ENCODE assay signal across 27 cellular contexts in genomic region chr15:54594115-54594514, GRCh38.
DNase-seq lines count a peak whose midpoint lies in the region; ATAC-seq and TF ChIP-seq lines count a peak whose summit lies in the region.
"Had no signal": no experiment of that assay in that cellular context is flagged by ENCODE, and none has a peak within 500 bp of the region (broad histone marks: within the 10 kb centered on the region; RNA-seq: fewer than 3 reads in every experiment).

No MANE protein-coding gene starts in this region.

- BruUV-seq in A673 (replicated peaks; lab: Mats Ljungman, UMichigan) (no TSS peak), Panc1 (replicated peaks; lab: Mats Ljungman, UMichigan) (no TSS peak)

- 98 to 100% methylated on average over 4 of the region's 4 CpGs for WGBS in testis, 2 donors

- in situ Hi-C loops in Panc1 (cut with HindIII; ENCODE audit: low pct_unique_long_range_greater_than_20kb, low sequenced_read_pairs): no loop called here

- no peak for TF ChIP-seq POLR2A in testis (IDR thresholded peaks at IDR 0.05)

- peak; percentile 52 for TF ChIP-seq CTCF in 22Rv1 (IDR thresholded peaks at IDR 0.05)
- no peak for TF ChIP-seq CTCF in A673 (conservative IDR thresholded peaks at IDR 0.05; ENCODE audit: low read depth, low read length)
- 0 out of 2 replicates have a peak, but pooled peaks have one; percentile 4 for TF ChIP-seq CTCF in Panc1 (IDR thresholded peaks at IDR 0.05)
- TF ChIP-seq CTCF in testis (IDR thresholded peaks at IDR 0.05): no peak

- no peak overlapping the region for H3K4me3 ChIP-seq in A673 (ENCODE audit: low read depth, low read length, poor library complexity, severe bottlenecking)
- H3K4me3 ChIP-seq in Panc1 (ENCODE audit: low read depth in 2 of 2, low read length in 2 of 2): no peak overlapping the region
- no peak overlapping the region for H3K4me3 ChIP-seq in testis
- H3K4me3 ChIP-seq: psoas muscle, thyroid gland had no signal

- peaks cover 14% of the 10 kb centered on the region for H3K9me3 ChIP-seq in A673 (ENCODE audit: low read depth, low read length, poor library complexity, severe bottlenecking)
- H3K9me3 ChIP-seq in Panc1 (ENCODE audit: control insufficient read depth, insufficient read depth, low read depth, low read length): 0 out of 2 replicates have a peak, but pooled peaks cover 2% of the 10 kb centered on the region
- no peaks in the 10 kb centered on the region for H3K9me3 ChIP-seq in testis
- H3K9me3 ChIP-seq: psoas muscle, thyroid gland had no signal

- H3K36me3 ChIP-seq in A673 (ENCODE audit: insufficient read depth, low read length, poor library complexity, severe bottlenecking) (no peaks in the 10 kb centered on the region), Panc1 (ENCODE audit: control insufficient read depth, insufficient read depth, low read length) (no peaks in the 10 kb centered on the region), testis (ENCODE audit: low read depth, missing control alignments) (no peaks in the 10 kb centered on the region)
- H3K36me3 ChIP-seq: thyroid gland had no signal

- H3K27ac ChIP-seq in 22Rv1 (no peak overlapping the region), A673 (ENCODE audit: low read depth, low read length, poor library complexity, severe bottlenecking) (no peak overlapping the region), Panc1 (ENCODE audit: low read length) (no peak overlapping the region), testis (no peak overlapping the region)
- H3K27ac ChIP-seq: epithelial cell of prostate, HL-60, psoas muscle, thyroid gland had no signal

- H3K27me3 ChIP-seq in A673 (replicated peaks; ENCODE audit: insufficient read depth, low read depth, low read length, poor library complexity): no peaks in the 10 kb centered on the region
- H3K27me3 ChIP-seq in Panc1 (ENCODE audit: control insufficient read depth, insufficient read depth, low read length): no peaks in the 10 kb centered on the region
- H3K27me3 ChIP-seq in testis: no peaks in the 10 kb centered on the region
- H3K27me3 ChIP-seq: thyroid gland had no signal

- H3K4me1 ChIP-seq in A673 (ENCODE audit: insufficient read depth, low read length, poor library complexity, severe bottlenecking) (no peaks in the 10 kb centered on the region), Panc1 (ENCODE audit: control insufficient read depth, insufficient read depth, low read length) (no peaks in the 10 kb centered on the region), testis (no peaks in the 10 kb centered on the region)
- H3K4me1 ChIP-seq: psoas muscle, thyroid gland had no signal

- POLR2A ChIA-PET in A673 (lab: Charles Lee; ENCODE audit: low non-redundant PET) (interaction anchor here (0.6 kb wide), 1 partner anchor 529 kb away, joined by 3 read pairs; no protein-coding TSS in a partner anchor), Panc1 (lab: Charles Lee) (no interaction called here)

- ATAC-seq in Panc1 (no peak), HG03159 (IDR thresholded peaks at IDR 0.05; ENCODE audit: unreplicated experiment) (no peak)
- ATAC-seq: activated naive CD4-positive, alpha-beta T cell treated with anti-CD3 and anti-CD28 coated beads, Interleukin-2, amount 50 U/mL, for 72 hours; activated T-helper 17 cell treated with anti-CD3 and anti-CD28 coated beads, Interleukin-2, amount 50 U/mL, for 72 hours; naive thymus-derived CD8-positive, alpha-beta T cell; psoas muscle had no signal

- intact Hi-C loops in A673 (cut with micrococcal nuclease; ENCODE audit: unreplicated experiment) (no loop called here), Panc1 (cut with micrococcal nuclease; ENCODE audit: unreplicated experiment) (no loop called here), testis (cut with DNase I; ENCODE audit: low total_unique reads) (no loop called here)

- peak; percentile 2 for DNase-seq in A673 (ENCODE audit: low spot score)
- DNase-seq in HT-29 (ENCODE audit: low spot score): peak; percentile 19
- no peak for DNase-seq in Panc1 (ENCODE audit: low read depth, low spot score)
- DNase-seq in testis: no peak
- DNase-seq in NCI-H510A (lab: John Stamatoyannopoulos, UW): no peak
- DNase-seq in stimulated activated CD4-positive, alpha-beta T cell treated with anti-CD3 and anti-CD28 coated beads, Interleukin-2, amount 100 ng/mL, for 48 hours: no peak
- DNase-seq: activated CD4-positive, alpha-beta T cell treated with anti-CD3 and anti-CD28 coated beads, Interleukin-2, amount 10 ng/mL, durations not matched to agents 7 days and 5 days; activated CD8-positive, alpha-beta memory T cell treated with anti-CD3 and anti-CD28 coated beads, Interleukin-2, amount 50 U/mL, for 48 hours; anterior cingulate cortex; CD4-positive, alpha-beta T cell; glutamatergic neuron; kidney; midbrain; naive thymus-derived CD8-positive, alpha-beta T cell; NCI-H1105; NCI-H2029; NCI-H526 treated with DMSO at 0.1 percent for 48 hours; occipital lobe; psoas muscle; T-helper 2 cell; thyroid gland had no signal

- CTCF ChIA-PET in A673 (lab: Charles Lee): interaction anchor here (0.6 kb wide), 1 partner anchor 19 kb away, joined by 3 read pairs; no protein-coding TSS in a partner anchor
- CTCF ChIA-PET in Panc1 (lab: Charles Lee): no interaction called here

Comparison
In these comparisons a context has a peak if more than half of its experiments do, and no peak if none do; other contexts are left out.
1. CTCF ChIP-seq: peak in 22Rv1 (single experiment) and Panc1 (single experiment); none in A673 (single experiment) and testis (0 of 3).
2. DNase-seq: peak in A673 (single experiment) and HT-29 (single experiment); none in Panc1 (single experiment), testis (single experiment), NCI-H510A (single experiment) and stimulated activated CD4-positive, alpha-beta T cell treated with anti-CD3 and anti-CD28 coated beads, Interleukin-2, amount 100 ng/mL, for 48 hours (0 of 2).